ENCODE assay signal across 3 cellular contexts in the genomic region with DNA sequence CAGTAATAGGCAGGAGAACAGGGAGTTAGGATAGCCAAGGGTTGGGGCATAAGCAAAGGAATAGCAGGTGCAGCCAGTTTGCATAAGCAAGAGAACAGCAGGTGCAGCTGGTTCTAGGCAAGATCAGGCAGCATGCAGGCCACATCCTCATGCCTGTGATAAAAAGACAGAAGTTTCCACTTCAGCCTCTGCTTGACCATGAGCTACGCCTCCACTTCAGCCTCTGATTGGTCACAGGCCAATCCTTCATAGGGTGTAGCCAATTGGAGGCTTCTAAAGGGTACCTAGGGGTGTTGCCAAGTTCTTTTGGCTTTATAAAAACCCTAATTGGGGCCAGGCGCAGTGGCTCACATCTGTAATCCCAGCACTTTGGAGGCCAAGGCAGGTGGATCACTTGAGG. TPM values are rescaled to one million over a fixed set of nuclear protein-coding genes. Genes with fewer than 3 reads are reported as not detected.
"Had no signal": no experiment of that assay in that cellular context is flagged by ENCODE, and none has a peak within 500 bp of the region (broad histone marks: within the 10 kb centered on the region; RNA-seq: fewer than 3 reads in every experiment).

No MANE protein-coding gene starts in this region.

RNA-seq across cellular contexts. Expression of a gene that starts 30.0 kb away (rescaled TPM):
- total RNA-seq: cardiac muscle cell, OCI-LY7, RPMI7951 had no signal
